In the genomic region with DNA sequence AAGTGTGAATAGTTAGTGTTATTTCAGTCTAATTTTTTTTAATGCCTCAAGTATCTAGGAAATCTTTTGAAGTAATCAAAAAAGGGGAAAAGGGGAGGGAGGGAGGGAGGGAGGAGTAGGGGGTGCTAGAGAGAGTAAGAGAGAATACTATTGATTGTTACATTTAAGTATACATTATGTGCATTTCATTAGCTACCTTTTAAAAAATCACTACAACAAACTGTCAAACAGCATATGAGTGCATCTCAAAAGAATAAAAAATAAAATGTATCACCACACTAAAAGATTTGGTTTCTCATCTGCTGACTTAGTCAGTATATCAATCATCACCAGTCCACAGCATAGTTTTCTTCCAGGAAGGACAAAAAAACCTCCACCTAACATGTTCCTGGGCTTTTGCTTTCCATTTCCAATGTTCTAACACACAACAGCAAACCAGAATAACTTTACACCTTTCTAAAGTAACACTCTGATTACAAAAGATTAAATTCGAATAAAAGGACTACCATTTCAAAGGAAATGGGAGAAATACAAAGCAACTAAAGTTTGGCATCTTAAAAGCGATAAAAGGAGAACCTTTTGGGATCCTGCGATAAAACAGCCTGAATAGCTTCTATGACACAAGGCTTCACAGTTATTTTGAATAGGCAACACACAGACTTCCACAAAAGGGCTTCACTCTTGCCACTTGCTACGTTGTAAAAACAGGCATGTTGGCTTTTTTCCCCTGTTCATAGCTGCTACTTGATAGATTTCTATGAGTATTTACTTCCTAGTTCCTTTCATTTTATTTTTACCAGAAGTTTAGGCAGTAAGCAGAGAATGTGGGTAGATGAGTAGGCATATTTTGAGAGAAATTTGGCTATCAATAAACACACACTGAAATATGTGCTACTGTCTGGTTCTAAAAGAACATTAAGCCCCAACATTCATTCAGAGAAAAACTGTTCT, we compare ENCODE assay signal across 9 cellular contexts.
DNase-seq lines count a peak whose midpoint lies in the region; ATAC-seq, FAIRE-seq and TF ChIP-seq lines count a peak whose summit lies in the region.
"Had no signal": no experiment of that assay in that cellular context is flagged by ENCODE, and none has a peak within 500 bp of the region (broad histone marks: within the 10 kb centered on the region; RNA-seq: fewer than 3 reads in every experiment).

No MANE protein-coding gene starts in this region.

- H3K79me2 ChIP-seq in keratinocyte (ENCODE audit: control insufficient read depth, insufficient read depth, low read length) (no peaks in the 10 kb centered on the region), smooth muscle cell (ENCODE audit: low read depth) (no peaks in the 10 kb centered on the region)

- peaks cover 0 to 4% of the 10 kb centered on the region in 2 donors for H3K36me3 ChIP-seq in body of pancreas (replicated peaks in 1 of 2; ENCODE audit: insufficient read depth in 1 of 2, low read depth in 2 of 2)
- no peaks in the 10 kb centered on the region for H3K36me3 ChIP-seq in keratinocyte (ENCODE audit: control insufficient read depth in 2 of 2, extremely low read depth in 1 of 2, insufficient read depth in 2 of 2, low read length in 2 of 2)
- no peaks in the 10 kb centered on the region for H3K36me3 ChIP-seq in smooth muscle cell (ENCODE audit: low read depth)

- dilution Hi-C loops in keratinocyte (cut with MboI; ENCODE audit: extremely low pct_ligation_motif_present, low sequenced_read_pairs): no loop called here

- peak overlapping the region; percentile 45 to 76 (median 66) for H3K27ac ChIP-seq in body of pancreas
- H3K27ac ChIP-seq in keratinocyte (ENCODE audit: control insufficient read depth, insufficient read depth, low read length): peak overlapping the region; percentile 57
- peak overlapping the region; percentile 95 for H3K27ac ChIP-seq in smooth muscle cell (ENCODE audit: low read depth)

- H3K4me1 ChIP-seq in body of pancreas: peaks cover 5% of the 10 kb centered on the region
- peaks cover 17% of the 10 kb centered on the region for H3K4me1 ChIP-seq in keratinocyte (ENCODE audit: control insufficient read depth, extremely low read depth, insufficient read depth, low read length)
- peaks cover 27% of the 10 kb centered on the region for H3K4me1 ChIP-seq in smooth muscle cell (ENCODE audit: low read depth)

- no peak overlapping the region for H3K9ac ChIP-seq in keratinocyte (ENCODE audit: control insufficient read depth, extremely low read depth, insufficient read depth, low read length)
- H3K9ac ChIP-seq in smooth muscle cell (ENCODE audit: low read depth): peak overlapping the region; percentile 50

- DNase-seq in H4 (ENCODE audit: low spot score): peak; percentile 22
- no peak for DNase-seq in body of pancreas
- no peak for DNase-seq in keratinocyte (ENCODE audit: low read depth, low spot score)
- DNase-seq in smooth muscle cell (lab: John Stamatoyannopoulos, UW; ENCODE audit: unreplicated experiment): no peak
- DNase-seq in effector CD4-positive, alpha-beta T cell: no peak
- DNase-seq: GF-D8 had no signal

- WGBS in body of pancreas, 2 donors: 55 to 61% methylated on average over 4 of the region's 4 CpGs
- WGBS in smooth muscle cell (ENCODE audit: low lambda C conversion rate): 42% methylated on average over 4 of the region's 4 CpGs

- TF ChIP-seq POLR2A in body of pancreas (IDR thresholded peaks at IDR 0.05): no peak

- H3K9me1 ChIP-seq in keratinocyte (ENCODE audit: control insufficient read depth, extremely low read depth, insufficient read depth, low read length): no peaks in the 10 kb centered on the region

- intact Hi-C loops in body of pancreas (cut with DNase I): no loop called here

- H3K4me2 ChIP-seq in keratinocyte (ENCODE audit: control insufficient read depth, extremely low read depth, insufficient read depth, low read depth, low read length) (peak overlapping the region; percentile 46), smooth muscle cell (peak overlapping the region; percentile 74)

- no peak overlapping the region for H3K4me3 ChIP-seq in body of pancreas
- H3K4me3 ChIP-seq in keratinocyte (ENCODE audit: control insufficient read depth in 2 of 3, extremely low read depth in 1 of 3, insufficient read depth in 2 of 3, low read depth in 1 of 3, low read length in 3 of 3): no peak overlapping the region
- no peak overlapping the region for H3K4me3 ChIP-seq in smooth muscle cell

- TF ChIP-seq CTCF in body of pancreas (IDR thresholded peaks at IDR 0.05): no peak
- TF ChIP-seq CTCF in keratinocyte (optimal IDR thresholded peaks at IDR 0.05 in 1 of 3, IDR thresholded peaks at IDR 0.05 in 1 of 3, conservative IDR thresholded peaks at IDR 0.05 in 1 of 3; ENCODE audit: extremely low read depth in 1 of 3, insufficient read depth in 2 of 3, low read length in 3 of 3): no peak
- TF ChIP-seq CTCF in smooth muscle cell (IDR thresholded peaks at IDR 0.05; ENCODE audit: borderline replicate concordance, insufficient read depth, poor library complexity, severe bottlenecking): no peak

- peak; percentile 20 for FAIRE-seq in keratinocyte (lab: Jason Lieb, UNC)

- no peaks in the 10 kb centered on the region for H3K27me3 ChIP-seq in body of pancreas
- no peaks in the 10 kb centered on the region for H3K27me3 ChIP-seq in keratinocyte (ENCODE audit: control insufficient read depth, extremely low read depth, insufficient read depth, low read length)
- no peaks in the 10 kb centered on the region for H3K27me3 ChIP-seq in smooth muscle cell (ENCODE audit: low read depth)

- H3K9me3 ChIP-seq in body of pancreas (no peaks in the 10 kb centered on the region), keratinocyte (ENCODE audit: control insufficient read depth, low read depth, low read length) (no peaks in the 10 kb centered on the region), smooth muscle cell (replicated peaks; ENCODE audit: low read depth) (no peaks in the 10 kb centered on the region)

- H2AFZ ChIP-seq in keratinocyte (ENCODE audit: control insufficient read depth, low read length) (peak overlapping the region; percentile 86), smooth muscle cell (ENCODE audit: low read depth) (peak overlapping the region; percentile 8)

- H4K20me1 ChIP-seq in keratinocyte (ENCODE audit: control insufficient read depth, extremely low read depth, insufficient read depth, low read length) (no peaks in the 10 kb centered on the region), smooth muscle cell (ENCODE audit: low read depth) (no peaks in the 10 kb centered on the region)

- peaks cover 16% of the 10 kb centered on the region for H3F3A ChIP-seq in smooth muscle cell (ENCODE audit: low read depth)

- peak; percentile 47 for ATAC-seq in body of pancreas
- ATAC-seq in GM21447 (IDR thresholded peaks at IDR 0.05; ENCODE audit: unreplicated experiment): no peak
- ATAC-seq in HG03520 (IDR thresholded peaks at IDR 0.05; ENCODE audit: unreplicated experiment): no peak
- ATAC-seq in GM19324 (IDR thresholded peaks at IDR 0.05; ENCODE audit: low FRiP score, unreplicated experiment): no peak
